21 cellular contexts compared by ENCODE assay signal in genomic region chr7:105164751-105165150, GRCh38.
"Had no signal": no experiment of that assay in that cellular context is flagged by ENCODE, and none has a peak within 500 bp of the region (broad histone marks: within the 10 kb centered on the region; RNA-seq: fewer than 3 reads in every experiment).

No MANE protein-coding gene starts in this region.

- H3K4me3 ChIP-seq: ascending aorta, K562, SJSA1 had no signal

- DNase-seq: activated CD4-positive, alpha-beta memory T cell treated with anti-CD3 and anti-CD28 coated beads, Interleukin-2, amount 10 ng/mL, durations not matched to agents 7 days and 5 days; activated CD4-positive, alpha-beta T cell treated with anti-CD3 and anti-CD28 coated beads for 1 hour; activated CD4-positive, alpha-beta T cell treated with anti-CD3 and anti-CD28 coated beads, Interleukin-2, amount 50 U/mL, for 1 hour; activated CD8-positive, alpha-beta memory T cell treated with anti-CD3 and anti-CD28 coated beads, Interleukin-2, amount 50 U/mL, for 48 hours; activated naive CD4-positive, alpha-beta T cell treated with anti-CD3 and anti-CD28 coated beads, Interleukin-2, amount 50 U/mL, for 16 hours; activated naive CD8-positive, alpha-beta T cell treated with anti-CD3 and anti-CD28 coated beads, Interleukin-2, amount 10 ng/mL, durations not matched to agents 7 days and 5 days; activated T-cell treated with anti-CD3 and anti-CD28 coated beads, Interleukin-2, amount 50 U/mL, for 1 hour; amniotic stem cell; Karpas-422; NCI-H1105 treated with DMSO at 0.1 percent for 48 hours; NCI-H1436 treated with DMSO at 0.1 percent for 48 hours; NCI-H187; NCI-H2081 treated with DMSO at 0.1 percent for 48 hours; NCI-H446; NCI-H524; SHP77; T-helper 9 cell had no signal

- ATAC-seq: K562, WTC11 had no signal
